ENCODE assay signal across 1 cellular context in genomic region chr7:138001529-138002095, GRCh38.
TF ChIP-seq lines count a peak whose summit lies in the region.

TSS of gene CREB3L2 (minus strand) at chr7:138002086. CDS start at chr7:138001705, 381 bp downstream.

TF ChIP-seq in HepG2, 621 proteins besides CTCF, POLR2A, EP300 and RAD21 (continued from another document and continues in another):
- TF ChIP-seq THRA (CRISPR knock-in tag; IDR thresholded peaks at IDR 0.05; ENCODE audit: borderline replicate concordance) (no peak; the same call in 1 of the 2 replicates), ZNF276 (CRISPR knock-in tag; IDR thresholded peaks at IDR 0.05; ENCODE audit: low read depth) (0 out of 2 replicates have a peak, but pooled peaks have one; percentile 43), TOPORS (CRISPR knock-in tag; IDR thresholded peaks at IDR 0.05) (no peak; the same call in 1 of the 2 replicates), NCOA2 (CRISPR knock-in tag; IDR thresholded peaks at IDR 0.05) (no peak), SNAI1 (CRISPR knock-in tag; IDR thresholded peaks at IDR 0.05; ENCODE audit: borderline replicate concordance) (no peak), RCOR2 (CRISPR knock-in tag; IDR thresholded peaks at IDR 0.05) (no peak), KDM2A (CRISPR knock-in tag; IDR thresholded peaks at IDR 0.05; ENCODE audit: borderline replicate concordance, low read depth) (peak; percentile 77; the same call in 1 of the 2 replicates), RFX1 (IDR thresholded peaks at IDR 0.05) (no peak), ZNF263 (CRISPR knock-in tag; IDR thresholded peaks at IDR 0.05) (no peak), ZNF18 (CRISPR knock-in tag; IDR thresholded peaks at IDR 0.05; ENCODE audit: insufficient replicate concordance) (peak; percentile 38), ZNF607 (CRISPR knock-in tag; IDR thresholded peaks at IDR 0.05; ENCODE audit: borderline replicate concordance) (peak; percentile 55), SRF (IDR thresholded peaks at IDR 0.05; ENCODE audit: low read depth, low read length) (no peak), SMAD1 (CRISPR knock-in tag; IDR thresholded peaks at IDR 0.05; ENCODE audit: borderline replicate concordance, low read depth) (no peak), TRIM24 (CRISPR knock-in tag; IDR thresholded peaks at IDR 0.05) (no peak), TCF7 (IDR thresholded peaks at IDR 0.05; ENCODE audit: low read depth) (no peak), RARA (CRISPR knock-in tag; IDR thresholded peaks at IDR 0.05) (peak; percentile 16; the same call in 1 of the 2 replicates), ZNF564 (CRISPR knock-in tag; IDR thresholded peaks at IDR 0.05) (no peak), ARID5B (CRISPR knock-in tag; IDR thresholded peaks at IDR 0.05) (no peak), ZNF619 (CRISPR knock-in tag; IDR thresholded peaks at IDR 0.05) (peak; percentile 27; the same call in 1 of the 2 replicates), NFIC (IDR thresholded peaks at IDR 0.05; ENCODE audit: low read length) (no peak), NRL (CRISPR knock-in tag; IDR thresholded peaks at IDR 0.05; ENCODE audit: borderline replicate concordance) (peak; percentile 96), SKIL (CRISPR knock-in tag; IDR thresholded peaks at IDR 0.05; ENCODE audit: borderline replicate concordance) (no peak), ZNF816 (CRISPR knock-in tag; IDR thresholded peaks at IDR 0.05; ENCODE audit: borderline replicate concordance) (no peak), PCBP1 (IDR thresholded peaks at IDR 0.05; ENCODE audit: borderline replicate concordance, low read depth, low read length) (no peak), SIN3A (IDR thresholded peaks at IDR 0.05; ENCODE audit: borderline replicate concordance, low read depth, low read length) (no peak), MEF2D (CRISPR knock-in tag; IDR thresholded peaks at IDR 0.05) (0 out of 2 replicates have a peak, but pooled peaks have one; percentile 43), ZNF550 (CRISPR knock-in tag; IDR thresholded peaks at IDR 0.05; ENCODE audit: borderline replicate concordance) (no peak), ZNF772 (CRISPR knock-in tag; IDR thresholded peaks at IDR 0.05) (no peak), ZNF225 (CRISPR knock-in tag; IDR thresholded peaks at IDR 0.05) (peak; percentile 93), TP53 (CRISPR knock-in tag; conservative IDR thresholded peaks at IDR 0.05) (no peak), PAWR (CRISPR knock-in tag; IDR thresholded peaks at IDR 0.05; ENCODE audit: borderline replicate concordance) (0 out of 2 replicates have a peak, but pooled peaks have one; percentile 48), ZNF557 (CRISPR knock-in tag; IDR thresholded peaks at IDR 0.05) (no peak), ZNF296 (CRISPR knock-in tag; conservative IDR thresholded peaks at IDR 0.05) (no peak; the same call in 1 of the 2 replicates), FOSL1 (CRISPR knock-in tag; IDR thresholded peaks at IDR 0.05; ENCODE audit: borderline replicate concordance) (no peak), MXD3 (CRISPR knock-in tag; IDR thresholded peaks at IDR 0.05) (peak; percentile 53; the same call in 1 of the 2 replicates), SP2 (CRISPR knock-in tag; IDR thresholded peaks at IDR 0.05) (no peak), HNRNPLL (IDR thresholded peaks at IDR 0.05; ENCODE audit: low read depth, low read length, poor library complexity, severe bottlenecking) (no peak), PHF20 (CRISPR knock-in tag; IDR thresholded peaks at IDR 0.05) (0 out of 2 replicates have a peak, but pooled peaks have one; percentile 34), KDM3A (CRISPR knock-in tag; IDR thresholded peaks at IDR 0.05; ENCODE audit: low read depth) (no peak), ZNF646 (CRISPR knock-in tag; IDR thresholded peaks at IDR 0.05) (no peak), TIGD3 (CRISPR knock-in tag; IDR thresholded peaks at IDR 0.05; ENCODE audit: borderline replicate concordance) (no peak), KLF12 (CRISPR knock-in tag; IDR thresholded peaks at IDR 0.05; ENCODE audit: borderline replicate concordance) (no peak), THAP7 (CRISPR knock-in tag; IDR thresholded peaks at IDR 0.05) (0 out of 2 replicates have a peak, but pooled peaks have one; percentile 36), NBN (conservative IDR thresholded peaks at IDR 0.05) (no peak), EHMT2 (IDR thresholded peaks at IDR 0.05; ENCODE audit: borderline replicate concordance, low read depth, low read length) (no peak)
